ENCODE assay signal across 15 cellular contexts in the genomic region with DNA sequence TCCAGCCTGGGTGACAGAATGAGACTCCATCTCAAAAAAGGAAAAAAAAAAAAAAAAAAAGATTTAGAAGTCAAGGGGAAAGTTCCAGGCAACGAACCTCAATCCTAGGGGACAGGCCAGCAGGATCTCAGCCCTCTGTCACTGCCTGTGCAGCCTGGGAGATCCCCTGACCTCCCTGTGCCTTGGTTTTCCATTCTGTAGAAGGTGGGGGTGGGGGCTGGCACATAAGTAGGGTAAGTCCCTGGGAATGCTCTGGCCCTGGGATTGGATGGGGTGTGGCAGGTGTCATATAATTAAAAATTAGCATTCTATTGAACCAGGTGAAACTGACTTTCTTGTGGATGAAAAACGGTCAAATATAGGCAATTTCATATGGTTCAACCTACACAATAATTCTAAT.
DNase-seq lines count a peak whose midpoint lies in the region; ATAC-seq, FAIRE-seq and TF ChIP-seq lines count a peak whose summit lies in the region.
"Had no signal": no experiment of that assay in that cellular context is flagged by ENCODE, and none has a peak within 500 bp of the region (broad histone marks: within the 10 kb centered on the region; RNA-seq: fewer than 3 reads in every experiment).

No MANE protein-coding gene starts in this region.

- in situ Hi-C loops in GM12878 (cut with MboI): no loop called here

- TF ChIP-seq CTCF in GM12878 (IDR thresholded peaks at IDR 0.05 in 2 of 3, conservative IDR thresholded peaks at IDR 0.05 in 1 of 3; ENCODE audit: control insufficient read depth in 2 of 3, extremely low read depth in 1 of 3, insufficient read depth in 1 of 3, low read depth in 3 of 3, low read length in 3 of 3): no peak

- RAD21 ChIA-PET in GM12878 (lab: Charles Lee; ENCODE audit: unreplicated experiment): no interaction called here

- H3K27ac ChIP-seq in Karpas-422 (ENCODE audit: low read length) (peak overlapping the region; percentile 44; the same call in 1 of the 2 replicates), GM12878 (ENCODE audit: control insufficient read depth, insufficient read depth) (no peak overlapping the region)
- H3K27ac ChIP-seq: breast epithelium, upper lobe of right lung, VCaP had no signal

- H3K79me2 ChIP-seq in Karpas-422 (ENCODE audit: low read length): no peaks in the 10 kb centered on the region
- H3K79me2 ChIP-seq in GM12878 (ENCODE audit: control insufficient read depth, insufficient read depth, low read length): no peaks in the 10 kb centered on the region

- H3K27me3 Mint-ChIP-seq in activated T-cell treated with anti-CD3 and anti-CD28 coated beads, Interleukin-2, amount 50 U/mL, for 72 hours (ENCODE audit: low read depth): no peaks in the 10 kb centered on the region

- no peaks in the 10 kb centered on the region for H3K9me3 ChIP-seq in Karpas-422 (ENCODE audit: low read length)
- no peaks in the 10 kb centered on the region for H3K9me3 ChIP-seq in GM12878 (replicated peaks; ENCODE audit: control insufficient read depth, insufficient read depth, low read length)
- H3K9me3 ChIP-seq: breast epithelium, upper lobe of right lung had no signal

- no peak for ATAC-seq in activated T-cell treated with anti-CD3 and anti-CD28 coated beads, Interleukin-2, amount 50 U/mL, for 72 hours (replicated peaks in 1 of 2)
- no peak for ATAC-seq in GM12878
- ATAC-seq in stimulated activated effector memory CD8-positive, alpha-beta T cell treated with anti-CD3 and anti-CD28 coated beads, Interleukin-12 subunit alpha, Interleukin-12 subunit beta, amount 100 ng/mL, for 72 hours: no peak
- no peak for ATAC-seq in GM19324 (IDR thresholded peaks at IDR 0.05; ENCODE audit: low FRiP score, unreplicated experiment)

- H3K4me1 ChIP-seq in Karpas-422 (ENCODE audit: low read length) (peaks cover 33% of the 10 kb centered on the region), GM12878 (ENCODE audit: control insufficient read depth, insufficient read depth, low read length) (peaks cover 15% of the 10 kb centered on the region)
- H3K4me1 ChIP-seq: breast epithelium, upper lobe of right lung had no signal

- CTCF ChIA-PET in GM12878 (lab: Yijun Ruan, JAX): interaction anchor here (0.6 kb wide), 1 partner anchor 85 kb away, joined by 3 read pairs; no protein-coding TSS in a partner anchor

- FAIRE-seq in GM12878 (lab: Jason Lieb, UNC): no peak

- WGBS in GM12878 (ENCODE audit: insufficient coverage, insufficient replicate concordance, low lambda C conversion rate, missing lambda C conversion rate): 27% methylated on average over 2 of the region's 2 CpGs

- no peak for DNase-seq in activated T-cell treated with anti-CD3 and anti-CD28 coated beads, Interleukin-2, amount 50 U/mL, for 72 hours
- no peak for DNase-seq in activated T-cell treated with anti-CD3 and anti-CD28 coated beads, Interleukin-2, amount 50 U/mL, for 1 hour
- DNase-seq in Karpas-422: no peak
- DNase-seq in GM12878 (ENCODE audit: low read depth, low spot score): no peak
- DNase-seq in stimulated activated effector memory CD8-positive, alpha-beta T cell treated with anti-CD3 and anti-CD28 coated beads, Interleukin-12 subunit alpha, Interleukin-12 subunit beta, amount 100 ng/mL, for 72 hours (ENCODE audit: low spot score in 2 of 2): no peak
- DNase-seq in NCI-H1417 treated with DMSO at 0.1 percent for 48 hours (lab: John Stamatoyannopoulos, UW): no peak
- no peak for DNase-seq in NCI-H2107 treated with DMSO at 0.1 percent for 48 hours (lab: John Stamatoyannopoulos, UW; ENCODE audit: unreplicated experiment)
- DNase-seq: activated gamma-delta T cell, DMS 273 treated with DMSO at 0.1 percent for 48 hours, left ventricle myocardium superior, NCI-H345, upper lobe of right lung had no signal

- intact Hi-C loops in GM12878 (cut with micrococcal nuclease; ENCODE audit: unreplicated experiment): no loop called here

- H3K9me2 ChIP-seq in Karpas-422 (replicated peaks; ENCODE audit: insufficient read depth, low read length): no peaks in the 10 kb centered on the region

- peak overlapping the region; percentile 4 for H3K27ac Mint-ChIP-seq in activated T-cell treated with anti-CD3 and anti-CD28 coated beads, Interleukin-2, amount 50 U/mL, for 72 hours
- peak overlapping the region; percentile 84 for H3K27ac Mint-ChIP-seq in stimulated activated effector memory CD8-positive, alpha-beta T cell treated with anti-CD3 and anti-CD28 coated beads, Interleukin-12 subunit alpha, Interleukin-12 subunit beta, amount 100 ng/mL, for 72 hours

- TF ChIP-seq RAD21 in GM12878 (IDR thresholded peaks at IDR 0.05; ENCODE audit: insufficient read depth, low read depth, low read length): no peak

- H3K4me2 ChIP-seq in Karpas-422 (ENCODE audit: low read depth, low read length, poor library complexity, severe bottlenecking) (peak overlapping the region; percentile 39), GM12878 (ENCODE audit: control insufficient read depth, insufficient read depth) (peak overlapping the region; percentile 28; the same call in 1 of the 2 replicates)

- H3K4me3 ChIP-seq in Karpas-422 (ENCODE audit: low read length): no peak overlapping the region
- no peak overlapping the region for H3K4me3 ChIP-seq in GM12878
- H3K4me3 ChIP-seq: breast epithelium, upper lobe of right lung had no signal

- no peak overlapping the region for H3K9ac ChIP-seq in Karpas-422 (ENCODE audit: low read length)
- no peak overlapping the region for H3K9ac ChIP-seq in GM12878 (ENCODE audit: control insufficient read depth, insufficient read depth, low read length)

- H4K20me1 ChIP-seq in Karpas-422 (ENCODE audit: insufficient read depth, low read depth, low read length): no peaks in the 10 kb centered on the region
- H4K20me1 ChIP-seq in GM12878 (ENCODE audit: control insufficient read depth, insufficient read depth): no peaks in the 10 kb centered on the region

- TF ChIP-seq EP300 in GM12878 (IDR thresholded peaks at IDR 0.05; ENCODE audit: borderline replicate concordance in 1 of 2, control insufficient read depth in 1 of 2, low read depth in 2 of 2, low read length in 2 of 2): no peak

- H3K27me3 ChIP-seq in Karpas-422 (ENCODE audit: low read length) (no peaks in the 10 kb centered on the region), GM12878 (replicated peaks in 1 of 2; ENCODE audit: control insufficient read depth in 2 of 2, insufficient read depth in 2 of 2, low read length in 1 of 2) (no peaks in the 10 kb centered on the region)

- BruUV-seq in GM12878 (replicated peaks; lab: Mats Ljungman, UMichigan): no TSS peak

- TF ChIP-seq POLR2A in GM12878 (IDR thresholded peaks at IDR 0.05; ENCODE audit: low read depth, low read length): no peak

- H3K4me3 Mint-ChIP-seq in activated T-cell treated with anti-CD3 and anti-CD28 coated beads, Interleukin-2, amount 50 U/mL, for 72 hours: peak overlapping the region; percentile 44 to 55
- H3K4me3 Mint-ChIP-seq in stimulated activated effector memory CD8-positive, alpha-beta T cell treated with anti-CD3 and anti-CD28 coated beads, Interleukin-12 subunit alpha, Interleukin-12 subunit beta, amount 100 ng/mL, for 72 hours: no peak overlapping the region

- POLR2A ChIA-PET in GM12878 (lab: Charles Lee): no interaction called here

- H3K9me3 Mint-ChIP-seq in activated T-cell treated with anti-CD3 and anti-CD28 coated beads, Interleukin-2, amount 50 U/mL, for 72 hours: no peaks in the 10 kb centered on the region
- H3K9me3 Mint-ChIP-seq in stimulated activated effector memory CD8-positive, alpha-beta T cell treated with anti-CD3 and anti-CD28 coated beads, Interleukin-12 subunit alpha, Interleukin-12 subunit beta, amount 100 ng/mL, for 72 hours: no peaks in the 10 kb centered on the region

- H2AFZ ChIP-seq in Karpas-422 (ENCODE audit: low read length) (no peak overlapping the region), GM12878 (ENCODE audit: control insufficient read depth, low read depth, low read length) (no peak overlapping the region)

- H3K36me3 Mint-ChIP-seq in activated T-cell treated with anti-CD3 and anti-CD28 coated beads, Interleukin-2, amount 50 U/mL, for 72 hours (ENCODE audit: insufficient read depth in 2 of 2): no peaks in the 10 kb centered on the region
- H3K36me3 Mint-ChIP-seq in stimulated activated effector memory CD8-positive, alpha-beta T cell treated with anti-CD3 and anti-CD28 coated beads, Interleukin-12 subunit alpha, Interleukin-12 subunit beta, amount 100 ng/mL, for 72 hours: peaks cover 6% of the 10 kb centered on the region

- H3K36me3 ChIP-seq in Karpas-422 (ENCODE audit: insufficient read depth, low read length) (no peaks in the 10 kb centered on the region), GM12878 (ENCODE audit: control insufficient read depth in 2 of 2, insufficient read depth in 2 of 2, low read length in 1 of 2) (no peaks in the 10 kb centered on the region)
- H3K36me3 ChIP-seq: breast epithelium, upper lobe of right lung had no signal

- SMC1A ChIA-PET in GM12878 (lab: Charles Lee; ENCODE audit: uncharacterized antibody, unreplicated experiment): no interaction called here

- H3K4me1 Mint-ChIP-seq in activated T-cell treated with anti-CD3 and anti-CD28 coated beads, Interleukin-2, amount 50 U/mL, for 72 hours (ENCODE audit: low read depth): peaks cover 40% of the 10 kb centered on the region
- peaks cover 26% of the 10 kb centered on the region for H3K4me1 Mint-ChIP-seq in stimulated activated effector memory CD8-positive, alpha-beta T cell treated with anti-CD3 and anti-CD28 coated beads, Interleukin-12 subunit alpha, Interleukin-12 subunit beta, amount 100 ng/mL, for 72 hours

TF ChIP-seq in GM12878, 131 proteins besides CTCF, POLR2A, EP300 and RAD21 (continues in another document):
- TF ChIP-seq ZBTB4 (CRISPR knock-in tag; IDR thresholded peaks at IDR 0.05): no peak
- TF ChIP-seq HDAC2 (IDR thresholded peaks at IDR 0.05): no peak
